18 cellular contexts compared by ENCODE assay signal in genomic region chr18:40004246-40004645, GRCh38.
"Had no signal": no experiment of that assay in that cellular context is flagged by ENCODE, and none has a peak within 500 bp of the region (broad histone marks: within the 10 kb centered on the region; RNA-seq: fewer than 3 reads in every experiment).

No MANE protein-coding gene starts in this region.

- ATAC-seq: heart right ventricle; lower lobe of right lung; mucosa of descending colon; sciatic nerve; stimulated activated memory B cell treated with anti-CD40 and anti-IgM and Interleukin-4, amounts not matched to agents 10 μg/mL and 1 μg/mL and 100 μg/mL, for 72 hours had no signal

- DNase-seq: activated CD4-positive, alpha-beta memory T cell treated with anti-CD3 and anti-CD28 coated beads for 36 hours; activated CD4-positive, alpha-beta T cell treated with anti-CD3 and anti-CD28 coated beads for 4 hours; activated CD4-positive, CD25-positive, alpha-beta regulatory T cell; activated naive CD4-positive, alpha-beta T cell treated with anti-CD3 and anti-CD28 coated beads, Interleukin-2, amount 10 ng/mL, durations not matched to agents 7 days and 5 days; activated T-cell treated with anti-CD3 and anti-CD28 coated beads, Interleukin-2, amount 50 U/mL, for 48 hours; amygdala; effector CD4-positive, alpha-beta T cell; heart right ventricle; kidney; lower lobe of right lung; mesendoderm; mucosa of descending colon; posterior cingulate gyrus; small intestine; stimulated activated CD4-positive, alpha-beta T cell treated with anti-CD3 and anti-CD28 coated beads, Interleukin-2, amount 100 ng/mL, for 24 hours; stomach had no signal
